In the genomic region with DNA sequence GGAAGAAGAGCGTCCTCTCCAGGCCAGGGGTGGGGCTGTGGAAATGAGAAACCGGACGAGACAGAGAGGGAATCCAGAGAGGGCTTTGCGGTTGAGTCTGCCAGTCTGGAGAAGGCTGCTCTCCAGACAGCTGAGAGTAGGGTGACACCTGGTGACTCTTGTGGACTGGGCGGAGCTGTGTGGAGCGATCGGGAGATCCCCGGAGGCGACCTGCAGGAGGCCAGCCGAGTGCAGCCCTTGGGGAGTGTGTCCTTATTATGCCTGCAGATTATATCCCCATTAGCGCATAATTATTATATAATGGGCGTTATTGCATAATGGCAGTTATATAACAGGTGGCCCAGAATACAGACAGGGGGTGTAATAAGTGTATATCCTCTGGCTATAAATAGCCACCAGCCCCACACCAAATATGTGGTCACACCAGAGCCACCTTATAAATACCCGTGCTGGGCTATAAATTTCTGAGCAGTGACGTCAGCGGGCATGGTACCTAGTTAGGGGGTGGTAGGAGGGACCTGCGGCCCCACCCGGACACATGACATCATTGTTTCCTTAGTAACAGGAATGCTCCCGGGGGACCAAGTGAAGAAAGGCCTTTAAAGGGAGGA, we compare ENCODE assay signal across 8 cellular contexts. TPM values are rescaled to one million over a fixed set of nuclear protein-coding genes. Genes with fewer than 3 reads are reported as not detected.
DNase-seq lines count a peak whose midpoint lies in the region; ATAC-seq and TF ChIP-seq lines count a peak whose summit lies in the region.

No MANE protein-coding gene starts in this region.

- no peak for TF ChIP-seq POLR2A in right lobe of liver (IDR thresholded peaks at IDR 0.05)

- H3K4me3 Mint-ChIP-seq in natural killer cell: no peak overlapping the region

- H3K4me1 Mint-ChIP-seq in natural killer cell: peaks cover 7 to 11% of the 10 kb centered on the region in 2 donors

- no peaks in the 10 kb centered on the region for H3K36me3 Mint-ChIP-seq in natural killer cell

- H3K27me3 Mint-ChIP-seq in natural killer cell (ENCODE audit: low read depth in 2 of 2): peaks cover 0 to 6% of the 10 kb centered on the region in 2 donors

- peak overlapping the region; percentile 52 for H3K9ac ChIP-seq in adipocyte (ENCODE audit: low read length)

- H3K4me3 ChIP-seq in A673 (ENCODE audit: low read depth, low read length, poor library complexity, severe bottlenecking) (no peak overlapping the region), adipocyte (ENCODE audit: low read length) (peak overlapping the region; percentile 42), right lobe of liver (no peak overlapping the region)

- no TSS peak for BruUV-seq in A673 (replicated peaks; lab: Mats Ljungman, UMichigan)

- peak overlapping the region; percentile 57 for H3K27ac ChIP-seq in A673 (ENCODE audit: low read depth, low read length, poor library complexity, severe bottlenecking)
- no peak overlapping the region for H3K27ac ChIP-seq in right lobe of liver

- ATAC-seq in right lobe of liver (peak; percentile 58 to 75 (median 72)), GM18867 (IDR thresholded peaks at IDR 0.05; ENCODE audit: unreplicated experiment) (no peak), HG03025 (IDR thresholded peaks at IDR 0.05; ENCODE audit: low FRiP score, unreplicated experiment) (no peak), natural killer cell (no peak), HG03565 (IDR thresholded peaks at IDR 0.05; ENCODE audit: unreplicated experiment) (no peak)

- no peaks in the 10 kb centered on the region for H3K36me3 ChIP-seq in A673 (ENCODE audit: insufficient read depth, low read length, poor library complexity, severe bottlenecking)
- peaks cover 5% of the 10 kb centered on the region for H3K36me3 ChIP-seq in adipocyte (ENCODE audit: control insufficient read depth, insufficient read depth, low read length, severe bottlenecking)
- H3K36me3 ChIP-seq in right lobe of liver: no peaks in the 10 kb centered on the region

- no peak overlapping the region for H3K27ac Mint-ChIP-seq in natural killer cell

- peaks cover 61% of the 10 kb centered on the region for H3K4me1 ChIP-seq in A673 (ENCODE audit: insufficient read depth, low read length, poor library complexity, severe bottlenecking)
- peaks cover 98% of the 10 kb centered on the region for H3K4me1 ChIP-seq in adipocyte (ENCODE audit: control insufficient read depth, insufficient read depth, low read length)
- H3K4me1 ChIP-seq in right lobe of liver: peaks cover 0 to 52% (median 22%) of the 10 kb centered on the region in 4 donors

- POLR2A ChIA-PET in A673 (lab: Charles Lee; ENCODE audit: low non-redundant PET): no interaction called here

- no peaks in the 10 kb centered on the region for H3K27me3 ChIP-seq in A673 (replicated peaks; ENCODE audit: insufficient read depth, low read depth, low read length, poor library complexity)
- no peaks in the 10 kb centered on the region for H3K27me3 ChIP-seq in adipocyte (replicated peaks; ENCODE audit: control insufficient read depth, insufficient read depth, low read length)
- no peaks in the 10 kb centered on the region for H3K27me3 ChIP-seq in right lobe of liver

- no peaks in the 10 kb centered on the region for H3K9me3 ChIP-seq in A673 (ENCODE audit: low read depth, low read length, poor library complexity, severe bottlenecking)
- no peaks in the 10 kb centered on the region for H3K9me3 ChIP-seq in adipocyte (ENCODE audit: control insufficient read depth, low read length)
- H3K9me3 ChIP-seq in right lobe of liver: no peaks in the 10 kb centered on the region

- WGBS in right lobe of liver (ENCODE audit: insufficient coverage, low coverage, low lambda C conversion rate, missing lambda C conversion rate): 45% methylated on average over 12 of the region's 18 CpGs

- TF ChIP-seq CTCF in A673 (conservative IDR thresholded peaks at IDR 0.05; ENCODE audit: low read depth, low read length): 0 out of 2 replicates have a peak, but pooled peaks have one; percentile 15
- peak; percentile 2 to 50 (median 28) for TF ChIP-seq CTCF in right lobe of liver (IDR thresholded peaks at IDR 0.05)
- no peak for TF ChIP-seq CTCF in natural killer cell (IDR thresholded peaks at IDR 0.05)

- H3K9me3 Mint-ChIP-seq in natural killer cell: no peaks in the 10 kb centered on the region

- DNase-seq in A673 (ENCODE audit: low spot score): peak; percentile 79
- DNase-seq in NCI-H1092 (lab: John Stamatoyannopoulos, UW): peak; percentile 45
- DNase-seq in adipocyte (ENCODE audit: low read depth): peak; percentile 53
- peak in 2 of 3 donors; percentile 62 to 73 for DNase-seq in right lobe of liver
- no peak for DNase-seq in natural killer cell

- CTCF ChIA-PET in A673 (lab: Charles Lee): interaction anchor here (0.5 kb wide), 1 partner anchor 399 kb away, joined by 3 read pairs; no protein-coding TSS in a partner anchor

- intact Hi-C loops in A673 (cut with micrococcal nuclease; ENCODE audit: unreplicated experiment) (no loop called here), right lobe of liver (cut with DNase I) (loop anchor here in 1 of 2 donors (5.0 to 10.0 kb wide), 2 partner anchors 54 to 58 kb away; no protein-coding TSS in a partner anchor), natural killer cell (cut with micrococcal nuclease) (no loop called here)

RNA-seq across cellular contexts. Expression of a gene that starts 41.2 kb away (rescaled TPM):
- total RNA-seq in A673 (2021) (69.7 and 77.9 TPM in 2 replicates), right lobe of liver (10 to 100 TPM; 20.3 to 40.0 (median 26.7) TPM), natural killer cell (1 to 10 TPM in 2 of 3 donors, under 1 TPM in 1; 0.61 to 2.1 (median 1.3) TPM)

Comparison
In these comparisons a context has a peak if more than half of its experiments do, and no peak if none do; other contexts are left out.
1. ATAC-seq: peak in right lobe of liver (4 of 4); none in GM18867 (single experiment), HG03025 (single experiment), natural killer cell (0 of 3) and HG03565 (single experiment).
2. RNA of a gene that starts 41.2 kb away (total RNA-seq): 69.7 to 77.9 TPM in A673 and 20.3 to 40.0 TPM in right lobe of liver; 0.61 to 2.1 TPM in natural killer cell; every median in the first group is over 4 times any median in the second.